8 cellular contexts compared by ENCODE assay signal in genomic region chr1:153535664-153536585, GRCh38. TPM values are rescaled to one million over a fixed set of nuclear protein-coding genes. Genes with fewer than 3 reads are reported as not detected.
DNase-seq lines count a peak whose midpoint lies in the region; ATAC-seq and TF ChIP-seq lines count a peak whose summit lies in the region.

TSS of gene S100A6 (minus strand) at chr1:153535991. CDS start at chr1:153535339, 652 bp downstream.

- no peak within 1 kb of the TSS for H2AFZ ChIP-seq in neural progenitor cell (replicated peaks)

- TF ChIP-seq CTCF in foreskin keratinocyte (conservative IDR thresholded peaks at IDR 0.05), result no peak
- no peak for TF ChIP-seq CTCF in neural progenitor cell (IDR thresholded peaks at IDR 0.05)

- peak within 1 kb of the TSS; percentile 84 for H3K27ac ChIP-seq in foreskin keratinocyte
- H3K27ac ChIP-seq in neural progenitor cell, result no peak within 1 kb of the TSS

- peak within 1 kb of the TSS; percentile 17 for H3K4me3 ChIP-seq in neural progenitor cell

- H3K79me2 ChIP-seq in neural progenitor cell (ENCODE audit: low read depth), result no peaks in the 10 kb centered on the region

- H3K27me3 Mint-ChIP-seq in activated naive CD4-positive, alpha-beta T cell treated with anti-CD3 and anti-CD28 coated beads, Interleukin-2, amount 10 ng/mL, durations not matched to agents 7 days and 5 days, result no peaks in the 10 kb centered on the region
- peaks cover 9% of the 10 kb centered on the region for H3K27me3 Mint-ChIP-seq in neural progenitor cell (ENCODE audit: insufficient read depth, low read depth)
- H3K27me3 Mint-ChIP-seq in stimulated activated naive CD8-positive, alpha-beta T cell treated with anti-CD3 and anti-CD28 coated beads, Interleukin-15, amount 100 ng/mL, for 72 hours, result no peaks in the 10 kb centered on the region

- H3K4me2 ChIP-seq in neural progenitor cell, result peak within 1 kb of the TSS; percentile 57

- H3K27ac Mint-ChIP-seq in activated naive CD4-positive, alpha-beta T cell treated with anti-CD3 and anti-CD28 coated beads, Interleukin-2, amount 10 ng/mL, durations not matched to agents 7 days and 5 days, result peak within 1 kb of the TSS; percentile 91
- peak within 1 kb of the TSS; percentile 79 for H3K27ac Mint-ChIP-seq in neural progenitor cell
- H3K27ac Mint-ChIP-seq in stimulated activated naive CD8-positive, alpha-beta T cell treated with anti-CD3 and anti-CD28 coated beads, Interleukin-15, amount 100 ng/mL, for 72 hours, result peak within 1 kb of the TSS; percentile 98 to 99

- peaks cover 80% of the 10 kb centered on the region for H3K4me1 Mint-ChIP-seq in activated naive CD4-positive, alpha-beta T cell treated with anti-CD3 and anti-CD28 coated beads, Interleukin-2, amount 10 ng/mL, durations not matched to agents 7 days and 5 days
- peaks cover 40% of the 10 kb centered on the region for H3K4me1 Mint-ChIP-seq in neural progenitor cell
- H3K4me1 Mint-ChIP-seq in stimulated activated naive CD8-positive, alpha-beta T cell treated with anti-CD3 and anti-CD28 coated beads, Interleukin-15, amount 100 ng/mL, for 72 hours, result peaks cover 78% of the 10 kb centered on the region

- H3K36me3 ChIP-seq in neural progenitor cell, result no peaks in the 10 kb centered on the region

- peaks cover 37% of the 10 kb centered on the region for H3K36me3 Mint-ChIP-seq in activated naive CD4-positive, alpha-beta T cell treated with anti-CD3 and anti-CD28 coated beads, Interleukin-2, amount 10 ng/mL, durations not matched to agents 7 days and 5 days
- no peaks in the 10 kb centered on the region for H3K36me3 Mint-ChIP-seq in neural progenitor cell

- H3K27me3 ChIP-seq in foreskin keratinocyte, result no peaks in the 10 kb centered on the region
- no peaks in the 10 kb centered on the region for H3K27me3 ChIP-seq in neural progenitor cell

- no peaks in the 10 kb centered on the region for H4K20me1 ChIP-seq in neural progenitor cell (ENCODE audit: low read depth)

- peak within 1 kb of the TSS; percentile 82 for H3K4me3 Mint-ChIP-seq in activated naive CD4-positive, alpha-beta T cell treated with anti-CD3 and anti-CD28 coated beads, Interleukin-2, amount 10 ng/mL, durations not matched to agents 7 days and 5 days
- H3K4me3 Mint-ChIP-seq in neural progenitor cell, result no peak within 1 kb of the TSS
- H3K4me3 Mint-ChIP-seq in stimulated activated naive CD8-positive, alpha-beta T cell treated with anti-CD3 and anti-CD28 coated beads, Interleukin-15, amount 100 ng/mL, for 72 hours, result peak within 1 kb of the TSS; percentile 87 to 97

- no peaks in the 10 kb centered on the region for H3K9me3 Mint-ChIP-seq in activated naive CD4-positive, alpha-beta T cell treated with anti-CD3 and anti-CD28 coated beads, Interleukin-2, amount 10 ng/mL, durations not matched to agents 7 days and 5 days
- peaks cover 2% of the 10 kb centered on the region for H3K9me3 Mint-ChIP-seq in neural progenitor cell
- H3K9me3 Mint-ChIP-seq in stimulated activated naive CD8-positive, alpha-beta T cell treated with anti-CD3 and anti-CD28 coated beads, Interleukin-15, amount 100 ng/mL, for 72 hours, result no peaks in the 10 kb centered on the region

- peaks cover 15% of the 10 kb centered on the region for H3F3A ChIP-seq in neural progenitor cell (ENCODE audit: low read depth)

- peak; percentile 64 for DNase-seq in DMS153 (lab: John Stamatoyannopoulos, UW)
- peak; percentile 83 for DNase-seq in HS-5 (ENCODE audit: low read depth)
- peak; percentile 91 for DNase-seq in activated naive CD4-positive, alpha-beta T cell treated with anti-CD3 and anti-CD28 coated beads, Interleukin-2, amount 10 ng/mL, durations not matched to agents 7 days and 5 days
- DNase-seq in foreskin keratinocyte, result peak; percentile 63 to 80
- DNase-seq in neural progenitor cell (ENCODE audit: low spot score), result no peak
- DNase-seq in stimulated activated naive CD8-positive, alpha-beta T cell treated with anti-CD3 and anti-CD28 coated beads, Interleukin-15, amount 100 ng/mL, for 72 hours, result peak; percentile 72 to 85

- CTCF ChIA-PET in activated naive CD4-positive, alpha-beta T cell treated with anti-CD3 and anti-CD28 coated beads, Interleukin-2, amount 10 ng/mL, durations not matched to agents 7 days and 5 days (lab: Charles Lee), result interaction anchor here (1.0 to 8.2 kb wide), 6 partner anchors 9 to 41 kb away, joined by 3 to 204 read pairs (median 12); partner anchors contain the start of gene S100A4

- ATAC-seq in SK-N-SH treated with all-trans-retinoic acid at 6 μM for 48 hours (peak; percentile 80), foreskin keratinocyte (peak; percentile 48), HG03159 (IDR thresholded peaks at IDR 0.05; ENCODE audit: unreplicated experiment) (no peak)
- peak; percentile 84 for ATAC-seq in stimulated activated naive CD8-positive, alpha-beta T cell treated with anti-CD3 and anti-CD28 coated beads, Interleukin-15, amount 100 ng/mL, for 72 hours

- no peaks in the 10 kb centered on the region for H3K9me3 ChIP-seq in neural progenitor cell (ENCODE audit: low read depth)

- H3K9ac ChIP-seq in neural progenitor cell, result no peak within 1 kb of the TSS

- H3K4me1 ChIP-seq in foreskin keratinocyte (peaks cover 31% of the 10 kb centered on the region), neural progenitor cell (peaks cover 22% of the 10 kb centered on the region)

TF ChIP-seq in SK-N-SH treated with all-trans-retinoic acid at 6 μM for 48 hours, 23 proteins besides CTCF, POLR2A, EP300 and RAD21:
- TF ChIP-seq RARB (CRISPR knock-in tag; IDR thresholded peaks at IDR 0.05), result no peak
- TF ChIP-seq, protein P1, sequence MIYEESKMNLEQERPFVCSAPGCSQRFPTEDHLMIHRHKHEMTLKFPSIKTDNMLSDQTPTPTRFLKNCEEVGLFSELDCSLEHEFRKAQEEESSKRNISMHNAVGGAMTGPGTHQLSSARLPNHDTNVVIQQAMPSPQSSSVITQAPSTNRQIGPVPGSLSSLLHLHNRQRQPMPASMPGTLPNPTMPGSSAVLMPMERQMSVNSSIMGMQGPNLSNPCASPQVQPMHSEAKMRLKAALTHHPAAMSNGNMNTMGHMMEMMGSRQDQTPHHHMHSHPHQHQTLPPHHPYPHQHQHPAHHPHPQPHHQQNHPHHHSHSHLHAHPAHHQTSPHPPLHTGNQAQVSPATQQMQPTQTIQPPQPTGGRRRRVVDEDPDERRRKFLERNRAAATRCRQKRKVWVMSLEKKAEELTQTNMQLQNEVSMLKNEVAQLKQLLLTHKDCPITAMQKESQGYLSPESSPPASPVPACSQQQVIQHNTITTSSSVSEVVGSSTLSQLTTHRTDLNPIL (CRISPR knock-in tag; IDR thresholded peaks at IDR 0.05; ENCODE audit: low read depth), result no peak
- TF ChIP-seq ZNF565 (CRISPR knock-in tag; conservative IDR thresholded peaks at IDR 0.05; ENCODE audit: low read depth), result no peak
- TF ChIP-seq ZFP30 (CRISPR knock-in tag; IDR thresholded peaks at IDR 0.05), result no peak
- TF ChIP-seq BACH2 (CRISPR knock-in tag; IDR thresholded peaks at IDR 0.05; ENCODE audit: borderline replicate concordance), result no peak
- no peak for TF ChIP-seq CSDC2 (CRISPR knock-in tag; IDR thresholded peaks at IDR 0.05)
- TF ChIP-seq TCF4 (CRISPR knock-in tag; IDR thresholded peaks at IDR 0.05; ENCODE audit: borderline replicate concordance), result no peak
- no peak for TF ChIP-seq TOX (CRISPR knock-in tag; IDR thresholded peaks at IDR 0.05; ENCODE audit: borderline replicate concordance)
- TF ChIP-seq SNAI2 (CRISPR knock-in tag; IDR thresholded peaks at IDR 0.05), result no peak
- TF ChIP-seq OSR1 (CRISPR knock-in tag; IDR thresholded peaks at IDR 0.05), result no peak
- no peak for TF ChIP-seq POU6F1 (CRISPR knock-in tag; IDR thresholded peaks at IDR 0.05; ENCODE audit: borderline replicate concordance, low read depth)

RNA-seq across cellular contexts. Expression of gene S100A6, which starts in this region (rescaled TPM):
- 3,644 and 4,242 TPM in 2 replicates for total RNA-seq in foreskin keratinocyte
- polyA plus RNA-seq in foreskin keratinocyte, result 6,268 and 7,449 TPM in 2 replicates
- 0.34 TPM in 1 of 2 replicates, not detected in the other for total RNA-seq in neural progenitor cell (ENCODE audit: low replicate concordance)

Comparison
In these comparisons a context has a peak if more than half of its experiments do, and no peak if none do; other contexts are left out.
1. RNA of gene S100A6 (total RNA-seq): 3,644 to 4,242 TPM in foreskin keratinocyte; 0.34 TPM in neural progenitor cell; every median in the first group is over 1,000 times any median in the second.
2. Peak in every context shown above with its lines, with median percentiles within 50 percentile points of each other: H3K27ac Mint-ChIP-seq.